1 cellular context compared by ENCODE assay signal in the genomic region with DNA sequence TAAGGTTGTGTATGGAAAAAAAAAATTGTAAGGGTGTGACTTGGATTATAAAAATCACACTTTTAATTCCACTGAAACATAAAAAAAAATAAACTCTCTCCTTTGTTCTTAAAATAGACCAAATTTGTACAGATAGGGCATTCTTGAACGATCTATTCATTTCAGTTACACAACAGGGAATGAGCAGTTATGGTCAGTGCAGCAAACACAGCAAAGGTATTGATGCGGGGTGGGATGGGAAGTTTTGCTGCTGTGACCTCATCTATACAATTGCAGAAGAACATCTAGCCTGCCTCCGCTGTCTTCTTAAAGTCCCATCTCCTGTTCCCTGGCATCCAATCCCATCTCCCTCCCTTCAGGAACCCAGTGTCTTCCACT.
TF ChIP-seq lines count a peak whose summit lies in the region.

No MANE protein-coding gene starts in this region.

TF ChIP-seq in SK-N-SH, 30 proteins besides CTCF, POLR2A, EP300 and RAD21 (continued from another document):
- TF ChIP-seq FOSL2 (IDR thresholded peaks at IDR 0.05; ENCODE audit: borderline replicate concordance, low read depth), result no peak
- no peak for TF ChIP-seq ELF1 (IDR thresholded peaks at IDR 0.05)
- no peak for TF ChIP-seq SIN3A (IDR thresholded peaks at IDR 0.05; ENCODE audit: borderline replicate concordance, low read depth, low read length)
- TF ChIP-seq, protein P1, sequence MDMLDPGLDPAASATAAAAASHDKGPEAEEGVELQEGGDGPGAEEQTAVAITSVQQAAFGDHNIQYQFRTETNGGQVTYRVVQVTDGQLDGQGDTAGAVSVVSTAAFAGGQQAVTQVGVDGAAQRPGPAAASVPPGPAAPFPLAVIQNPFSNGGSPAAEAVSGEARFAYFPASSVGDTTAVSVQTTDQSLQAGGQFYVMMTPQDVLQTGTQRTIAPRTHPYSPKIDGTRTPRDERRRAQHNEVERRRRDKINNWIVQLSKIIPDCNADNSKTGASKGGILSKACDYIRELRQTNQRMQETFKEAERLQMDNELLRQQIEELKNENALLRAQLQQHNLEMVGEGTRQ (IDR thresholded peaks at IDR 0.05; ENCODE audit: borderline replicate concordance, low read depth, low read length), result no peak
- no peak for TF ChIP-seq JUND (IDR thresholded peaks at IDR 0.05)
TF ChIP-seq in SK-N-SH: peak in this region for 0.
